Comparison of ENCODE assay signal across 10 cellular contexts in the genomic region with DNA sequence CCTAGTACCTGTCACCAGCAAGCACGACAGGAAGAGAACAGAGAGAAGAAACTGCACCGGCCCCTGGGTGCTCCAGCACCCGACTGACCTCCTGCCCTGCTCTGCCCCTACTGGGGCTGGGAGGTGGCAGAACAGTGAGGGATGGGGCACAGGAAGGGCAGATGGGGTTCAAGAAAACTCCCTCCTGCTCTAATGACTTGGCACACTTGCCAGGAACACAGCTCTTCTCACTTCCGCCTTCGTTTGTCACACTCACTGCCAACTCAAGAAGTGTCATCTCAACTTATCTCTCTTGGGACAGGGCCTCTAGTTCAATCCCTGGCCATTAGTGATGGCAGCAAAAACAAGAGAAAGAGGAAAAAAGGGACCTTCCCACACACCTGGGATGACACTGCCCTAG. TPM values are rescaled to one million over a fixed set of nuclear protein-coding genes. Genes with fewer than 3 reads are reported as not detected.
DNase-seq lines count a peak whose midpoint lies in the region; ATAC-seq and TF ChIP-seq lines count a peak whose summit lies in the region.
"Had no signal": no experiment of that assay in that cellular context is flagged by ENCODE, and none has a peak within 500 bp of the region (broad histone marks: within the 10 kb centered on the region; RNA-seq: fewer than 3 reads in every experiment).

No MANE protein-coding gene starts in this region.

- H3K4me1 ChIP-seq in left ventricle myocardium inferior = no peaks in the 10 kb centered on the region
- H3K4me1 ChIP-seq in esophagus (ENCODE audit: control insufficient read depth in 2 of 2, insufficient read depth in 2 of 2, low read length in 1 of 2) = peaks cover 2 to 16% of the 10 kb centered on the region in 2 donors
- no peaks in the 10 kb centered on the region for H3K4me1 ChIP-seq in upper lobe of right lung
- H3K4me1 ChIP-seq: esophagus muscularis mucosa had no signal

- H3K36me3 ChIP-seq in left ventricle myocardium inferior (peaks cover 57% of the 10 kb centered on the region), esophagus (ENCODE audit: control insufficient read depth in 2 of 2, insufficient read depth in 2 of 2, low read length in 1 of 2) (peaks cover 3 to 30% of the 10 kb centered on the region in 2 donors), upper lobe of right lung (peaks cover 69% of the 10 kb centered on the region)

- ATAC-seq in Right ventricle myocardium inferior (peak; percentile 27), upper lobe of right lung (peak; percentile 13), GM21723 (IDR thresholded peaks at IDR 0.05; ENCODE audit: unreplicated experiment) (no peak), HG02588 (IDR thresholded peaks at IDR 0.05; ENCODE audit: unreplicated experiment) (no peak)

- no peak overlapping the region for H3K4me3 ChIP-seq in left ventricle myocardium inferior
- H3K4me3 ChIP-seq in esophagus (ENCODE audit: low read depth in 1 of 2, low read length in 2 of 2) = no peak overlapping the region
- no peak overlapping the region for H3K4me3 ChIP-seq in upper lobe of right lung
- H3K4me3 ChIP-seq: esophagus muscularis mucosa had no signal

- H3K27ac ChIP-seq in left ventricle myocardium inferior (replicated peaks) (no peak overlapping the region), esophagus (ENCODE audit: low read depth in 2 of 2, low read length in 1 of 2) (peak overlapping the region; percentile 55 to 90), upper lobe of right lung (no peak overlapping the region)
- H3K27ac ChIP-seq: esophagus muscularis mucosa had no signal

- DNase-seq in Right ventricle myocardium inferior (ENCODE audit: missing footprints) (no peak), left ventricle myocardium inferior (no peak), RPMI8226 (peak; percentile 84), upper lobe of right lung (no peak), LoVo (ENCODE audit: low spot score) (no peak)
- DNase-seq: NCI-H187 treated with DMSO at 0.1 percent for 48 hours had no signal

- H3K9me3 ChIP-seq in left ventricle myocardium inferior (replicated peaks) (no peaks in the 10 kb centered on the region), esophagus (ENCODE audit: control insufficient read depth in 2 of 2, insufficient read depth in 1 of 2, low read depth in 1 of 2, low read length in 1 of 2) (no peaks in the 10 kb centered on the region), upper lobe of right lung (no peaks in the 10 kb centered on the region)
- H3K9me3 ChIP-seq: esophagus muscularis mucosa had no signal

- no peak for TF ChIP-seq CTCF in left ventricle myocardium inferior (IDR thresholded peaks at IDR 0.05; ENCODE audit: borderline replicate concordance)
- no peak for TF ChIP-seq CTCF in upper lobe of right lung (IDR thresholded peaks at IDR 0.05)

- 68 to 85% methylated on average over 5 of the region's 5 CpGs for WGBS in esophagus, 2 donors

- intact Hi-C loops in Right ventricle myocardium inferior (cut with DNase I) = loop anchor here (5.0 to 10.0 kb wide), 2 partner anchors 69 to 222 kb away; partner anchors contain the start of gene ERN1
- intact Hi-C loops in left ventricle myocardium inferior (cut with micrococcal nuclease) = loop anchor here (5.0 kb wide), 1 partner anchor 69 kb away; the partner anchor contains the start of gene ERN1
- intact Hi-C loops in upper lobe of right lung (cut with DNase I) = no loop called here

- H3K27me3 ChIP-seq in left ventricle myocardium inferior (ENCODE audit: low read depth) (no peaks in the 10 kb centered on the region), esophagus (ENCODE audit: control insufficient read depth in 1 of 2, insufficient read depth in 2 of 2, low read length in 2 of 2) (no peaks in the 10 kb centered on the region), upper lobe of right lung (no peaks in the 10 kb centered on the region)
- H3K27me3 ChIP-seq: esophagus muscularis mucosa had no signal

RNA-seq across cellular contexts. Expression of gene ICAM2, which starts 42.7 kb away (rescaled TPM):
- total RNA-seq in Right ventricle myocardium inferior (38.0 TPM), left ventricle myocardium inferior (28.2 TPM), upper lobe of right lung (70.5 TPM)
- 1 to 10 TPM; 4.2 to 8.9 TPM for polyA plus RNA-seq in esophagus

Comparison
In these comparisons a context has a peak if more than half of its experiments do, and no peak if none do; other contexts are left out.
1. ATAC-seq: peak in Right ventricle myocardium inferior (single experiment) and upper lobe of right lung (single experiment); none in GM21723 (single experiment) and HG02588 (single experiment).
2. H3K27ac ChIP-seq: peak in esophagus (2 of 2); none in left ventricle myocardium inferior (single experiment) and upper lobe of right lung (single experiment).